ENCODE assay signal across 12 cellular contexts in genomic region chr6:10419749-10420545, GRCh38. TPM values are rescaled to one million over a fixed set of nuclear protein-coding genes. Genes with fewer than 3 reads are reported as not detected.
DNase-seq lines count a peak whose midpoint lies in the region; FAIRE-seq and TF ChIP-seq lines count a peak whose summit lies in the region.
"Had no signal": no experiment of that assay in that cellular context is flagged by ENCODE, and none has a peak within 500 bp of the region (broad histone marks: within the 10 kb centered on the region; RNA-seq: fewer than 3 reads in every experiment).

No MANE protein-coding gene starts in this region.

- no peaks in the 10 kb centered on the region for H3K36me3 ChIP-seq in breast epithelium
- H3K36me3 ChIP-seq: tibial artery had no signal

- peaks cover 0 to 6% of the 10 kb centered on the region in 2 donors for H3K4me1 ChIP-seq in breast epithelium

- TF ChIP-seq POLR2A in breast epithelium (IDR thresholded peaks at IDR 0.05) = peak; percentile 27

- peak overlapping the region in 2 of 3 donors; percentile 59 to 95 for H3K4me3 ChIP-seq in breast epithelium
- H3K4me3 ChIP-seq: tibial artery had no signal

- FAIRE-seq in HTR-8/SVneo (lab: Jason Lieb, UNC) = peak; percentile 82

- H3K27ac ChIP-seq in breast epithelium = peak overlapping the region; percentile 97 to 98
- H3K27ac ChIP-seq: tibial artery had no signal

- DNase-seq in COLO668 (lab: John Stamatoyannopoulos, UW; ENCODE audit: unreplicated experiment) = peak; percentile 49
- no peak for DNase-seq in HTR-8/SVneo (ENCODE audit: insufficient read length, low spot score)
- DNase-seq in breast epithelium (ENCODE audit: low spot score in 2 of 2) = peak; percentile 69 to 73
- DNase-seq in left kidney (ENCODE audit: low read depth, low spot score) = peak; percentile 17
- DNase-seq in HT-29 (ENCODE audit: low spot score) = no peak
- DNase-seq in T1000 (lab: John Stamatoyannopoulos, UW) = no peak
- DNase-seq in NCI-H446 (lab: John Stamatoyannopoulos, UW) = no peak
- no peak for DNase-seq in retina
- DNase-seq: NCI-H1048; nucleus accumbens; stimulated activated CD4-positive, alpha-beta T cell treated with anti-CD3 and anti-CD28 coated beads, Interleukin-4, amount 100 ng/mL, for 1 hour; tibial artery had no signal

- H3K27me3 ChIP-seq in breast epithelium = peaks cover 5 to 62% of the 10 kb centered on the region in 2 donors

- intact Hi-C loops in breast epithelium (cut with DNase I; ENCODE audit: low total_unique reads) = no loop called here

- no peak for TF ChIP-seq CTCF in breast epithelium (IDR thresholded peaks at IDR 0.05)

- H3K9me3 ChIP-seq in breast epithelium = no peaks in the 10 kb centered on the region
- H3K9me3 ChIP-seq: tibial artery had no signal

RNA-seq across cellular contexts. Expression of gene TFAP2A, which starts 5.1 kb away (rescaled TPM):
- 10 to 100 TPM in 2 of 3 donors, not detected in 1; 25.2 to 46.0 TPM for total RNA-seq in breast epithelium
- total RNA-seq in HT-29 (2014; rRNA removed; shearing (Covaris generic)) = 2.2 and 3.8 TPM in 2 replicates

Comparison
In these comparisons a context has a peak if more than half of its experiments do, and no peak if none do; other contexts are left out.
1. DNase-seq: peak in COLO668 (single experiment), breast epithelium (2 of 2) and left kidney (single experiment); none in HTR-8/SVneo (single experiment), HT-29 (single experiment), T1000 (single experiment), NCI-H446 (0 of 2) and retina (single experiment).